22 cellular contexts compared by ENCODE assay signal in the genomic region with DNA sequence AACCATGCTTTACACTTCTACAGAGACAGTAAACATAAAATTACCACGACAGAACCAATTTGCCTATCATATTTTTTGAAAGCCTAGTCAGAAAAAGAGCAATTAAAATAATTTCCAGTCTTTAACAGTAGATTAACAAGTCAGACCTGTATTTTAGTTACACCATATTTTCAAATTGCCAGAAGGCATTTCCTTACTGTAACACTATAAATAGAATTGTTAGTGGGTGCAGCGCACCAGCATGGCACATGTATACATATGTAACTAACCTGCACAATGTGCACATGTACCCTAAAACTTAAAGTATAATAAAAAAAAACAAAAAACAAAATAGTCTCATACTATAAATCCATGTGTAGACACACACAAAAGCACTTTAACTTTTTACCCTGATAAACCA. TPM values are rescaled to one million over a fixed set of nuclear protein-coding genes. Genes with fewer than 3 reads are reported as not detected.
A peak's percentile ranks its signal among the peaks of the same experiment; 100 is the strongest.
DNase-seq lines count a peak whose midpoint lies in the region; ATAC-seq and TF ChIP-seq lines count a peak whose summit lies in the region.
"Had no signal": no experiment of that assay in that cellular context is flagged by ENCODE, and none has a peak within 500 bp of the region (broad histone marks: within the 10 kb centered on the region; RNA-seq: fewer than 3 reads in every experiment).

No MANE protein-coding gene starts in this region.

- no peaks in the 10 kb centered on the region for H4K20me1 ChIP-seq in PC-9 (ENCODE audit: insufficient read depth)

- POLR2A ChIA-PET in PC-9 (lab: Charles Lee; ENCODE audit: unreplicated experiment) = no interaction called here

- H3K27me3 ChIP-seq in PC-9 (ENCODE audit: insufficient read depth, low read depth) = no peaks in the 10 kb centered on the region
- H3K27me3 ChIP-seq: BE2C had no signal

- H3F3A ChIP-seq in PC-9 (ENCODE audit: insufficient read depth, low read depth) = peaks cover 8% of the 10 kb centered on the region

- peaks cover 13% of the 10 kb centered on the region for H3K4me1 ChIP-seq in PC-9 (replicated peaks; ENCODE audit: insufficient read depth)
- H3K4me1 ChIP-seq: BE2C had no signal

- peak in 1 of 2 experiments; percentile 49 for DNase-seq in PC-9
- no peak for DNase-seq in cerebellar nuclear complex (lab: John Stamatoyannopoulos, UW)
- no peak for DNase-seq in pons (ENCODE audit: low spot score)
- DNase-seq: ACHN; BE2C; C1 segment of cervical spinal cord; CD4-positive, CD25-positive, alpha-beta regulatory T cell; CD8-positive, alpha-beta memory T cell; COR-L47; DMS 273 treated with DMSO at 0.1 percent for 48 hours; DMS53; DND-41; EL; GOT3; H7; HFFc6 had no signal

- no peaks in the 10 kb centered on the region for H3K27me3 Mint-ChIP-seq in brain
- H3K27me3 Mint-ChIP-seq: CD4-positive, CD25-positive, alpha-beta regulatory T cell; CD8-positive, alpha-beta memory T cell had no signal

- H3K4me3 Mint-ChIP-seq in brain = peak overlapping the region in 1 of 5 experiments; percentile 43
- H3K4me3 Mint-ChIP-seq: CD4-positive, CD25-positive, alpha-beta regulatory T cell; CD8-positive, alpha-beta memory T cell; HFFc6 had no signal

- no TSS peak for BruUV-seq in PC-9 (replicated peaks; lab: Mats Ljungman, UMichigan)

- ATAC-seq in esophagus mucosa (peak; percentile 89), HG03108 (IDR thresholded peaks at IDR 0.05; ENCODE audit: unreplicated experiment) (no peak)
- ATAC-seq: GM12878, HCT116, HepG2 had no signal

- 0 out of 2 replicates have a peak, but pooled peaks cover 4% of the 10 kb centered on the region for H3K79me2 ChIP-seq in PC-9 (ENCODE audit: low read depth)

- H3K36me3 ChIP-seq in PC-9 (ENCODE audit: low read depth) = no peaks in the 10 kb centered on the region
- H3K36me3 ChIP-seq: BE2C had no signal

- CTCF ChIA-PET in PC-9 (lab: Charles Lee) = no interaction called here

- H3K4me2 ChIP-seq in PC-9 = peak overlapping the region; percentile 29

- no peak overlapping the region for H2AFZ ChIP-seq in PC-9

- intact Hi-C loops in PC-9 (cut with micrococcal nuclease; ENCODE audit: unreplicated experiment) = no loop called here

- H3K4me1 Mint-ChIP-seq in brain = peaks cover 34% of the 10 kb centered on the region

- peaks cover 51% of the 10 kb centered on the region for H3K36me3 Mint-ChIP-seq in brain

- no peak overlapping the region; the same call in 1 of the 2 replicates for H3K27ac ChIP-seq in PC-9

- peaks cover 0 to 4% (median 0%) of the 10 kb centered on the region in 5 experiments for H3K9me3 Mint-ChIP-seq in brain
- H3K9me3 Mint-ChIP-seq: CD4-positive, CD25-positive, alpha-beta regulatory T cell; CD8-positive, alpha-beta memory T cell; HFFc6 had no signal

- H3K4me3 ChIP-seq in PC-9 = 0 out of 2 replicates have a peak overlapping the region, but pooled peaks have one; percentile 8
- H3K4me3 ChIP-seq: GM12878 had no signal

- no peaks in the 10 kb centered on the region; the same call in 1 of the 2 replicates for H3K9me3 ChIP-seq in PC-9 (ENCODE audit: insufficient read depth, low read depth)
- H3K9me3 ChIP-seq: BE2C had no signal

- no peaks in the 10 kb centered on the region for H3K9me2 ChIP-seq in PC-9 (ENCODE audit: insufficient read depth)

- TF ChIP-seq CTCF in PC-9 (conservative IDR thresholded peaks at IDR 0.05) (no peak), brain (conservative IDR thresholded peaks at IDR 0.05) (no peak)

- peak overlapping the region in 4 of 5 experiments; percentile 2 to 65 (median 6) for H3K27ac Mint-ChIP-seq in brain
- H3K27ac Mint-ChIP-seq: CD4-positive, CD25-positive, alpha-beta regulatory T cell; CD8-positive, alpha-beta memory T cell; HFFc6 had no signal

RNA-seq across cellular contexts. Expression of gene SOS2, which starts 16.0 kb away (rescaled TPM):
- total RNA-seq in PC-9 (2021) = 13.8 and 14.9 TPM in 2 replicates
- polyA plus RNA-seq in brain (ENCODE audit: insufficient read depth, low read depth, low replicate concordance) = 15.3 TPM
- 17.3 TPM for total RNA-seq in esophagus mucosa
